ENCODE assay signal across 21 cellular contexts in genomic region chr13:78913656-78914055, GRCh38.
"Had no signal": no experiment of that assay in that cellular context is flagged by ENCODE, and none has a peak within 500 bp of the region (broad histone marks: within the 10 kb centered on the region; RNA-seq: fewer than 3 reads in every experiment).

No MANE protein-coding gene starts in this region.

- DNase-seq: colonic mucosa; cortex of kidney; effector CD8-positive, alpha-beta T cell; effector memory CD8-positive, alpha-beta T cell; endodermal cell; erythroblast; esophagus squamous epithelium; foreskin fibroblast; foreskin melanocyte; gastrocnemius medialis; glutamatergic neuron; head of caudate nucleus; heart right ventricle; hippocampal formation; left cardiac atrium; left ventricle myocardium inferior; lower lobe of right lung; mesenchymal stem cell; mucosa of descending colon; naive B cell had no signal

- ATAC-seq: effector memory CD8-positive, alpha-beta T cell; esophagus mucosa; gastrocnemius medialis; heart right ventricle; left cardiac atrium; lower lobe of right lung; mucosa of descending colon had no signal
